In the genomic region with DNA sequence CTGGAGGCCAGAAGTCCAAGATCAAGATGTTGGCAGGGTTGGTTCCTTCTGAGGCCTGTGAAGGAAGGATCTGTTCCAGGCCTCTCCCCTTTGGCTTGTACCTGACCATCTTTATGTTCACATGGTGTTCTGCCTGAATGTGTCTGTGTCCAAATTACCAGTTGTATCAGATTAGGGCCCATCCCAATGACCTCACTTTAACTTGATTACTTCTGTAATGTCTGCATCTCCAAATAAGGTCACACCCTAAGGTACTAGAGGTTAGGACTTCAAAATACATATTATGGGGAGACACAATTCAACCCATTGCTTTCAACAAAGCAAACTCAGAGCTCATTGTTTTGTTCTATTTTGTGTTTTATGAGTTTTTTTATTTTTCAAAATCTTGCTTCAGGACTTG, we compare ENCODE assay signal across 24 cellular contexts.
DNase-seq lines count a peak whose midpoint lies in the region; ATAC-seq, FAIRE-seq and TF ChIP-seq lines count a peak whose summit lies in the region.
"Had no signal": no experiment of that assay in that cellular context is flagged by ENCODE, and none has a peak within 500 bp of the region (broad histone marks: within the 10 kb centered on the region; RNA-seq: fewer than 3 reads in every experiment).

No MANE protein-coding gene starts in this region.

- peak overlapping the region; percentile 35 for H3K27ac Mint-ChIP-seq in activated CD4-positive, alpha-beta T cell treated with anti-CD3 and anti-CD28 coated beads, Interleukin-2, amount 10 ng/mL, durations not matched to agents 24 days and 14 days
- peak overlapping the region; percentile 66 for H3K27ac Mint-ChIP-seq in activated T-helper 17 cell treated with anti-CD3 and anti-CD28 coated beads, Interleukin-2, amount 50 U/mL, for 72 hours
- peak overlapping the region; percentile 50 for H3K27ac Mint-ChIP-seq in stimulated activated memory B cell treated with anti-CD40 and anti-IgM and Interleukin-4, amounts not matched to agents 10 μg/mL and 1 μg/mL and 100 μg/mL, for 72 hours

- H3K27ac ChIP-seq in esophagus squamous epithelium = no peak overlapping the region
- H3K27ac ChIP-seq: SJSA1 had no signal

- no peaks in the 10 kb centered on the region for H3K27me3 Mint-ChIP-seq in activated CD4-positive, alpha-beta T cell treated with anti-CD3 and anti-CD28 coated beads, Interleukin-2, amount 10 ng/mL, durations not matched to agents 24 days and 14 days
- H3K27me3 Mint-ChIP-seq in activated T-helper 17 cell treated with anti-CD3 and anti-CD28 coated beads, Interleukin-2, amount 50 U/mL, for 72 hours = no peaks in the 10 kb centered on the region
- no peaks in the 10 kb centered on the region for H3K27me3 Mint-ChIP-seq in stimulated activated memory B cell treated with anti-CD40 and anti-IgM and Interleukin-4, amounts not matched to agents 10 μg/mL and 1 μg/mL and 100 μg/mL, for 72 hours

- DNase-seq in activated CD4-positive, alpha-beta T cell treated with anti-CD3 and anti-CD28 coated beads, Interleukin-2, amount 10 ng/mL, durations not matched to agents 24 days and 14 days = no peak
- DNase-seq in activated CD4-positive, alpha-beta T cell treated with anti-CD3 and anti-CD28 coated beads, Interleukin-2, amount 50 U/mL, for 48 hours = no peak
- no peak for DNase-seq in GM19239 (ENCODE audit: insufficient read length, low spot score)
- no peak for DNase-seq in esophagus squamous epithelium (lab: John Stamatoyannopoulos, UW)
- no peak for DNase-seq in NCI-H446 (lab: John Stamatoyannopoulos, UW)
- DNase-seq: 8988T; ACHN; BE2C; CD8-positive, alpha-beta memory T cell; DMS 273 treated with DMSO at 0.1 percent for 48 hours; DMS79 treated with DMSO at 0.1 percent for 48 hours; GF-D8; NCI-H2029; NCI-H446 treated with DMSO at 0.1 percent for 48 hours; NCI-H526; NCI-H82; Right ventricle myocardium superior; RPMI8226 had no signal

- peaks cover 10% of the 10 kb centered on the region for H3K36me3 Mint-ChIP-seq in activated CD4-positive, alpha-beta T cell treated with anti-CD3 and anti-CD28 coated beads, Interleukin-2, amount 10 ng/mL, durations not matched to agents 24 days and 14 days (ENCODE audit: low read depth)
- no peaks in the 10 kb centered on the region for H3K36me3 Mint-ChIP-seq in activated T-helper 17 cell treated with anti-CD3 and anti-CD28 coated beads, Interleukin-2, amount 50 U/mL, for 72 hours (ENCODE audit: low read depth)
- peaks cover 11% of the 10 kb centered on the region for H3K36me3 Mint-ChIP-seq in stimulated activated memory B cell treated with anti-CD40 and anti-IgM and Interleukin-4, amounts not matched to agents 10 μg/mL and 1 μg/mL and 100 μg/mL, for 72 hours
- H3K36me3 Mint-ChIP-seq: CD14-positive monocyte had no signal

- no peaks in the 10 kb centered on the region for H3K36me3 ChIP-seq in esophagus squamous epithelium
- H3K36me3 ChIP-seq: BE2C, SJSA1 had no signal

- peaks cover 6% of the 10 kb centered on the region for H3K9me3 Mint-ChIP-seq in activated CD4-positive, alpha-beta T cell treated with anti-CD3 and anti-CD28 coated beads, Interleukin-2, amount 10 ng/mL, durations not matched to agents 24 days and 14 days
- H3K9me3 Mint-ChIP-seq in activated T-helper 17 cell treated with anti-CD3 and anti-CD28 coated beads, Interleukin-2, amount 50 U/mL, for 72 hours = peaks cover 5% of the 10 kb centered on the region
- peaks cover 3% of the 10 kb centered on the region for H3K9me3 Mint-ChIP-seq in stimulated activated memory B cell treated with anti-CD40 and anti-IgM and Interleukin-4, amounts not matched to agents 10 μg/mL and 1 μg/mL and 100 μg/mL, for 72 hours

- no peaks in the 10 kb centered on the region for H3K9me3 ChIP-seq in esophagus squamous epithelium
- H3K9me3 ChIP-seq: BE2C, SJSA1 had no signal

- no peak for TF ChIP-seq CTCF in esophagus squamous epithelium (IDR thresholded peaks at IDR 0.05)

- ATAC-seq in activated T-helper 17 cell treated with anti-CD3 and anti-CD28 coated beads, Interleukin-2, amount 50 U/mL, for 72 hours (replicated peaks) = no peak
- no peak for ATAC-seq in stimulated activated memory B cell treated with anti-CD40 and anti-IgM and Interleukin-4, amounts not matched to agents 10 μg/mL and 1 μg/mL and 100 μg/mL, for 72 hours
- no peak for ATAC-seq in GM21723 (IDR thresholded peaks at IDR 0.05; ENCODE audit: unreplicated experiment)

- peak; percentile 68 for FAIRE-seq in GM19239 (lab: Jason Lieb, UNC)
- FAIRE-seq: H54 had no signal

- H3K4me3 ChIP-seq in esophagus squamous epithelium = no peak overlapping the region
- H3K4me3 ChIP-seq: SJSA1 had no signal

- peaks cover 55% of the 10 kb centered on the region for H3K4me1 Mint-ChIP-seq in activated CD4-positive, alpha-beta T cell treated with anti-CD3 and anti-CD28 coated beads, Interleukin-2, amount 10 ng/mL, durations not matched to agents 24 days and 14 days
- H3K4me1 Mint-ChIP-seq in activated T-helper 17 cell treated with anti-CD3 and anti-CD28 coated beads, Interleukin-2, amount 50 U/mL, for 72 hours = peaks cover 40% of the 10 kb centered on the region
- H3K4me1 Mint-ChIP-seq in stimulated activated memory B cell treated with anti-CD40 and anti-IgM and Interleukin-4, amounts not matched to agents 10 μg/mL and 1 μg/mL and 100 μg/mL, for 72 hours = peaks cover 55% of the 10 kb centered on the region

- no peak overlapping the region for H3K4me3 Mint-ChIP-seq in activated CD4-positive, alpha-beta T cell treated with anti-CD3 and anti-CD28 coated beads, Interleukin-2, amount 10 ng/mL, durations not matched to agents 24 days and 14 days
- H3K4me3 Mint-ChIP-seq in activated T-helper 17 cell treated with anti-CD3 and anti-CD28 coated beads, Interleukin-2, amount 50 U/mL, for 72 hours = no peak overlapping the region
- H3K4me3 Mint-ChIP-seq in stimulated activated memory B cell treated with anti-CD40 and anti-IgM and Interleukin-4, amounts not matched to agents 10 μg/mL and 1 μg/mL and 100 μg/mL, for 72 hours = no peak overlapping the region
- H3K4me3 Mint-ChIP-seq: CD14-positive monocyte; CD8-positive, alpha-beta memory T cell had no signal

- intact Hi-C loops in activated CD4-positive, alpha-beta T cell treated with anti-CD3 and anti-CD28 coated beads, Interleukin-2, amount 10 ng/mL, durations not matched to agents 24 days and 14 days (cut with micrococcal nuclease) = loop anchor here (5.0 kb wide), 1 partner anchor 165 kb away; a partner anchor contains a TSS
- intact Hi-C loops in esophagus squamous epithelium (cut with DNase I) = loop anchor here (10.0 kb wide), 1 partner anchor 68 kb away; no protein-coding TSS in a partner anchor

- no peak for TF ChIP-seq POLR2A in esophagus squamous epithelium (IDR thresholded peaks at IDR 0.05)

- H3K27me3 ChIP-seq in esophagus squamous epithelium = no peaks in the 10 kb centered on the region
- H3K27me3 ChIP-seq: BE2C, SJSA1 had no signal

- peaks cover 0 to 36% (median 3%) of the 10 kb centered on the region in 3 donors for H3K4me1 ChIP-seq in esophagus squamous epithelium
- H3K4me1 ChIP-seq: BE2C, SJSA1 had no signal
